ENCODE assay signal across 8 cellular contexts in genomic region chr14:105093426-105094192, GRCh38. TPM values are rescaled to one million over a fixed set of nuclear protein-coding genes. Genes with fewer than 3 reads are reported as not detected.
A peak's percentile ranks its signal among the peaks of the same experiment; 100 is the strongest.
DNase-seq lines count a peak whose midpoint lies in the region; ATAC-seq lines count a peak whose summit lies in the region.

No MANE protein-coding gene starts in this region.

- ATAC-seq in HG02588 (IDR thresholded peaks at IDR 0.05; ENCODE audit: unreplicated experiment) (peak; percentile 49), esophagus mucosa (peak; percentile 20)
- peak; percentile 57 to 67 for ATAC-seq in naive thymus-derived CD8-positive, alpha-beta T cell

- peak overlapping the region; percentile 65; the same call in 1 of the 2 replicates for H3K4me3 ChIP-seq in GM08714 (ENCODE audit: low read length)

- POLR2A ChIA-PET in naive thymus-derived CD8-positive, alpha-beta T cell (lab: Charles Lee): interaction anchor here (0.7 to 1.5 kb wide), 5 partner anchors 8 to 221 kb away, joined by 3 to 9 read pairs (median 3); partner anchors contain the start of genes GPR132 and PACS2

- peak overlapping the region in 6 of 10 donors; percentile 8 to 86 (median 58) for H3K27ac Mint-ChIP-seq in naive thymus-derived CD8-positive, alpha-beta T cell
- H3K27ac Mint-ChIP-seq in stimulated activated naive CD8-positive, alpha-beta T cell treated with anti-CD3 and anti-CD28 coated beads, Interleukin-15, Interleukin-2, amounts not matched to agents 100 ng/mL and 50 ng/mL, for 24 hours: no peak overlapping the region

- H3K36me3 Mint-ChIP-seq in naive thymus-derived CD8-positive, alpha-beta T cell: no peaks in the 10 kb centered on the region
- no peaks in the 10 kb centered on the region for H3K36me3 Mint-ChIP-seq in stimulated activated naive CD8-positive, alpha-beta T cell treated with anti-CD3 and anti-CD28 coated beads, Interleukin-15, Interleukin-2, amounts not matched to agents 100 ng/mL and 50 ng/mL, for 24 hours (ENCODE audit: low read depth)

- H3K27me3 Mint-ChIP-seq in naive thymus-derived CD8-positive, alpha-beta T cell: no peaks in the 10 kb centered on the region
- H3K27me3 Mint-ChIP-seq in stimulated activated naive CD8-positive, alpha-beta T cell treated with anti-CD3 and anti-CD28 coated beads, Interleukin-15, Interleukin-2, amounts not matched to agents 100 ng/mL and 50 ng/mL, for 24 hours: peaks cover 3% of the 10 kb centered on the region

- DNase-seq in NCI-H69 (lab: John Stamatoyannopoulos, UW) (peak; percentile 91), activated T-cell treated with anti-CD3 and anti-CD28 coated beads for 4 hours (peak; percentile 58), OCI-M1 (lab: John Stamatoyannopoulos, UW) (no peak)
- DNase-seq in naive thymus-derived CD8-positive, alpha-beta T cell: peak; percentile 43 to 77 (median 54)

- peak overlapping the region; percentile 63 to 83 (median 76) for H3K4me3 Mint-ChIP-seq in naive thymus-derived CD8-positive, alpha-beta T cell
- peak overlapping the region; percentile 70 for H3K4me3 Mint-ChIP-seq in stimulated activated naive CD8-positive, alpha-beta T cell treated with anti-CD3 and anti-CD28 coated beads, Interleukin-15, Interleukin-2, amounts not matched to agents 100 ng/mL and 50 ng/mL, for 24 hours

- peaks cover 19 to 36% (median 23%) of the 10 kb centered on the region in 4 donors for H3K4me1 Mint-ChIP-seq in naive thymus-derived CD8-positive, alpha-beta T cell
- peaks cover 10% of the 10 kb centered on the region for H3K4me1 Mint-ChIP-seq in stimulated activated naive CD8-positive, alpha-beta T cell treated with anti-CD3 and anti-CD28 coated beads, Interleukin-15, Interleukin-2, amounts not matched to agents 100 ng/mL and 50 ng/mL, for 24 hours (ENCODE audit: low read depth)

- H3K9me3 Mint-ChIP-seq in naive thymus-derived CD8-positive, alpha-beta T cell: no peaks in the 10 kb centered on the region
- H3K9me3 Mint-ChIP-seq in stimulated activated naive CD8-positive, alpha-beta T cell treated with anti-CD3 and anti-CD28 coated beads, Interleukin-15, Interleukin-2, amounts not matched to agents 100 ng/mL and 50 ng/mL, for 24 hours: no peaks in the 10 kb centered on the region

RNA-seq across cellular contexts. Expression of gene GPR132, which starts 28.4 kb away (rescaled TPM):
- total RNA-seq in esophagus mucosa: 0.36 TPM
- total RNA-seq in naive thymus-derived CD8-positive, alpha-beta T cell: 10 to 100 TPM; 36.3 to 41.4 TPM
- polyA plus RNA-seq in naive thymus-derived CD8-positive, alpha-beta T cell: 10 to 100 TPM in 1 of 3 donors, 1 to 10 TPM in 2; 9.4 to 37.2 (median 9.7) TPM

Comparison
In these comparisons a context has a peak if more than half of its experiments do, and no peak if none do; other contexts are left out.
1. RNA of gene GPR132, which starts 28.4 kb away (total RNA-seq): 36.3 to 41.4 TPM in naive thymus-derived CD8-positive, alpha-beta T cell; 0.36 TPM in esophagus mucosa (single experiment); every median in the first group is over 10 times any median in the second.
2. Peak in every context shown above with its lines, with median percentiles within 50 percentile points of each other: ATAC-seq.